Comparison of ENCODE assay signal across 14 cellular contexts in the genomic region with DNA sequence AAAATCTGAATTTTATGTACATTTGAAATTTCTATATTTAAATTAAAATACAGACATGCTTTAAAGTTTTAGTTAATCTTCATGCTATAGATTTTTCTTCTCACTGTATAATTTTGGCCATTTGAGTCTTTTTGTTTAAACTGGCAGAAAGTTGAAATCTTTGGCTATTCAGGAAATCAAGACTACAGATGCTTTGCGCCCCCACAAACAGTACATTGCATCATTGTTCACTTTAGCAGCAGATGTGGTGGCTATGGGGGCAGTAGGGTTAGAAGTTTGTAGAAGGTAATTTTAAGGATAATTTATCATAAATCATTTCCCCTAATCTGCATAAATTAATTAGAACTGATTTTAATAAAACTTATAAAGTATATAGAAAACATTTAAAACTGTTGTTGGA.
"Had no signal": no experiment of that assay in that cellular context is flagged by ENCODE, and none has a peak within 500 bp of the region (broad histone marks: within the 10 kb centered on the region; RNA-seq: fewer than 3 reads in every experiment).

No MANE protein-coding gene starts in this region.

- ATAC-seq: body of pancreas; left colon; lower lobe of right lung; stimulated activated memory B cell treated with anti-CD40 and anti-IgM and Interleukin-4, amounts not matched to agents 10 μg/mL and 1 μg/mL and 100 μg/mL, for 72 hours had no signal

- H3K9me3 Mint-ChIP-seq: activated CD4-positive, alpha-beta memory T cell treated with anti-CD3 and anti-CD28 coated beads for 36 hours; activated T-cell treated with anti-CD3 and anti-CD28 coated beads, Interleukin-2, amount 50 U/mL, for 24 hours; neural crest cell; stimulated activated memory B cell treated with anti-CD40 and anti-IgM and Interleukin-4, amounts not matched to agents 10 μg/mL and 1 μg/mL and 100 μg/mL, for 72 hours had no signal

- DNase-seq: activated CD4-positive, alpha-beta memory T cell treated with anti-CD3 and anti-CD28 coated beads for 36 hours; activated naive CD4-positive, alpha-beta T cell treated with anti-CD3 and anti-CD28 coated beads, Interleukin-2, amount 50 U/mL, for 16 hours; activated T-cell treated with anti-CD3 and anti-CD28 coated beads, Interleukin-2, amount 50 U/mL, for 24 hours; amniotic stem cell; body of pancreas; caudate nucleus; effector CD4-positive, alpha-beta T cell; left colon; lower lobe of right lung; T-helper 1 cell; WERI-Rb-1 had no signal

- H3K4me3 Mint-ChIP-seq: activated CD4-positive, alpha-beta memory T cell treated with anti-CD3 and anti-CD28 coated beads for 36 hours; activated T-cell treated with anti-CD3 and anti-CD28 coated beads, Interleukin-2, amount 50 U/mL, for 24 hours; neural crest cell; stimulated activated memory B cell treated with anti-CD40 and anti-IgM and Interleukin-4, amounts not matched to agents 10 μg/mL and 1 μg/mL and 100 μg/mL, for 72 hours had no signal

- H3K27me3 Mint-ChIP-seq: activated CD4-positive, alpha-beta memory T cell treated with anti-CD3 and anti-CD28 coated beads for 36 hours; activated T-cell treated with anti-CD3 and anti-CD28 coated beads, Interleukin-2, amount 50 U/mL, for 24 hours; stimulated activated memory B cell treated with anti-CD40 and anti-IgM and Interleukin-4, amounts not matched to agents 10 μg/mL and 1 μg/mL and 100 μg/mL, for 72 hours had no signal

- H3K27ac Mint-ChIP-seq: activated CD4-positive, alpha-beta memory T cell treated with anti-CD3 and anti-CD28 coated beads for 36 hours; stimulated activated memory B cell treated with anti-CD40 and anti-IgM and Interleukin-4, amounts not matched to agents 10 μg/mL and 1 μg/mL and 100 μg/mL, for 72 hours had no signal

- H3K4me3 ChIP-seq: body of pancreas, coronary artery, lower lobe of right lung had no signal

- H3K4me1 Mint-ChIP-seq: neural crest cell; stimulated activated memory B cell treated with anti-CD40 and anti-IgM and Interleukin-4, amounts not matched to agents 10 μg/mL and 1 μg/mL and 100 μg/mL, for 72 hours had no signal
